ENCODE assay signal across 8 cellular contexts in genomic region chr1:54764132-54764921, GRCh38. TPM values are rescaled to one million over a fixed set of nuclear protein-coding genes. Genes with fewer than 3 reads are reported as not detected.
DNase-seq lines count a peak whose midpoint lies in the region; ATAC-seq, FAIRE-seq and TF ChIP-seq lines count a peak whose summit lies in the region.

TSS of gene PARS2 (minus strand) at chr1:54764523. CDS start at chr1:54759161, 5,362 bp downstream.

- CTCF ChIA-PET in RWPE1 (lab: Yijun Ruan, JAX), result no interaction called here

- TF ChIP-seq POLR2A in H54 (IDR thresholded peaks at IDR 0.05; ENCODE audit: low read depth, low read length), result peak; percentile 90

- H3K4me1 Mint-ChIP-seq in natural killer cell, result peaks cover 48 to 53% of the 10 kb centered on the region in 2 donors

- H3K4me3 ChIP-seq in fibroblast of pulmonary artery (replicated peaks; ENCODE audit: low read depth, low read length), result peak within 1 kb of the TSS; percentile 96

- FAIRE-seq in H54 (lab: Jason Lieb, UNC), result peak; percentile 92

- ATAC-seq in natural killer cell, result peak; percentile 89 to 97 (median 93)

- POLR2A ChIA-PET in RWPE1 (lab: Yijun Ruan, JAX; ENCODE audit: low non-redundant PET), result no interaction called here

- H3K9me3 Mint-ChIP-seq in natural killer cell, result no peaks in the 10 kb centered on the region

- H3K4me3 Mint-ChIP-seq in natural killer cell, result peak within 1 kb of the TSS; percentile 94

- H3K27me3 Mint-ChIP-seq in natural killer cell (ENCODE audit: low read depth in 2 of 2), result no peaks in the 10 kb centered on the region

- intact Hi-C loops in natural killer cell (cut with micrococcal nuclease), result loop anchor here (1.0 kb wide), 3 partner anchors 37 to 711 kb away; partner anchors contain the start of genes TCEANC2, TMEM59 and TTC22

- H3K27ac ChIP-seq in RWPE1, result peak within 1 kb of the TSS; percentile 67

- DNase-seq in ELF-1 (ENCODE audit: low read depth, low spot score), result peak; percentile 100
- peak; percentile 96 for DNase-seq in H54 (ENCODE audit: insufficient read length, low spot score)
- DNase-seq in LoVo (ENCODE audit: low spot score), result peak; percentile 100
- DNase-seq in RWPE1 (ENCODE audit: low spot score), result peak; percentile 99
- DNase-seq in activated T-helper 9 cell treated with anti-CD3 and anti-CD28 coated beads, Interleukin-2, amount 50 U/mL, for 16 hours (ENCODE audit: low read depth), result peak; percentile 95
- DNase-seq in fibroblast of pulmonary artery (ENCODE audit: low read depth), result peak; percentile 100
- peak; percentile 92 for DNase-seq in natural killer cell
- DNase-seq in stimulated activated naive CD4-positive, alpha-beta T cell (lab: John Stamatoyannopoulos, UW), result peak; percentile 85 to 99 (median 95)

- TF ChIP-seq CTCF in RWPE1 (conservative IDR thresholded peaks at IDR 0.05; ENCODE audit: low read depth) (no peak), fibroblast of pulmonary artery (IDR thresholded peaks at IDR 0.05; ENCODE audit: low read length, missing control alignments) (no peak), natural killer cell (IDR thresholded peaks at IDR 0.05) (no peak)

- no peaks in the 10 kb centered on the region for H3K36me3 Mint-ChIP-seq in natural killer cell

- peak within 1 kb of the TSS; percentile 96 to 97 for H3K27ac Mint-ChIP-seq in natural killer cell

RNA-seq across cellular contexts. Expression of gene PARS2, which starts in this region (rescaled TPM):
- total RNA-seq in natural killer cell, result 1 to 10 TPM in 1 of 3 donors, under 1 TPM in 2; 0.95 to 1.4 (median 0.96) TPM

Comparison
In these comparisons a context has a peak if more than half of its experiments do, and no peak if none do; other contexts are left out.
1. Peak in every context shown above with its lines: DNase-seq, ATAC-seq, H3K4me3 ChIP-seq and H3K27ac ChIP-seq.